In the genomic region with DNA sequence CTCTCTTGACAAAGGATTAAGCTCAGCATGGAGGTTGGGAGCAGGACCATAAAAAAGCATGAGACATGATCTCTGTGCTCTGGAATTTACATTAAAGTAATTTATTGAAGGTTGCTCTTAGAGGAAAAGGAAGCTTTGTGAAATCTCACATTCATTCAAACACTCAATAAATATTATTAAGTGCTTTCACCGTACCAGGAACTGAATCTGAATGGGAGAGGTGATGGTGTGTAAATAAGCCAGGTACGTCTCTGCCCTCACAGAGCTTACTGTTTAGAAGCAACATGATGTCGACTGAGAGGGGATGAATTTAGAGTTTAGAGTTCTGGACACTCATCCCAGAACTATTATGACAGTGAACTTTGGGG, we compare ENCODE assay signal across 10 cellular contexts.
DNase-seq lines count a peak whose midpoint lies in the region; ATAC-seq, FAIRE-seq and TF ChIP-seq lines count a peak whose summit lies in the region.
"Had no signal": no experiment of that assay in that cellular context is flagged by ENCODE, and none has a peak within 500 bp of the region (broad histone marks: within the 10 kb centered on the region; RNA-seq: fewer than 3 reads in every experiment).

No MANE protein-coding gene starts in this region.

- H3K9me3 ChIP-seq in GM23248 (ENCODE audit: low read depth) (no peaks in the 10 kb centered on the region), astrocyte (ENCODE audit: insufficient read depth, low read depth, low read length) (no peaks in the 10 kb centered on the region), mesenchymal stem cell (ENCODE audit: control insufficient read depth, low read length) (no peaks in the 10 kb centered on the region)
- H3K9me3 ChIP-seq: HAP-1 had no signal

- no peak overlapping the region for H4K91ac ChIP-seq in mesenchymal stem cell (ENCODE audit: low read length)

- peak; percentile 41 for FAIRE-seq in astrocyte (lab: Jason Lieb, UNC)

- H3K4me1 ChIP-seq in GM23248 (ENCODE audit: insufficient read depth) (peaks cover 44% of the 10 kb centered on the region), astrocyte (ENCODE audit: insufficient read depth, low read length) (peaks cover 31% of the 10 kb centered on the region), mesenchymal stem cell (ENCODE audit: control insufficient read depth, insufficient read depth, low read depth, low read length) (peaks cover 10% of the 10 kb centered on the region)
- H3K4me1 ChIP-seq: HAP-1 had no signal

- H3K27me3 ChIP-seq in GM23248 (replicated peaks; ENCODE audit: insufficient read depth) (no peaks in the 10 kb centered on the region), astrocyte (ENCODE audit: insufficient read depth, low read length) (no peaks in the 10 kb centered on the region), mesenchymal stem cell (ENCODE audit: control insufficient read depth in 1 of 2, insufficient read depth in 1 of 2, low read length in 2 of 2) (no peaks in the 10 kb centered on the region)

- H3K23ac ChIP-seq in mesenchymal stem cell (ENCODE audit: low read length in 2 of 2): no peak overlapping the region

- H3K4ac ChIP-seq in mesenchymal stem cell (ENCODE audit: low read depth in 1 of 2, low read length in 2 of 2): peak overlapping the region in 1 of 2 experiments; percentile 1

- peak overlapping the region; percentile 2 for H2BK5ac ChIP-seq in mesenchymal stem cell (ENCODE audit: low read depth, low read length, poor library complexity, severe bottlenecking)

- H3K27me3 Mint-ChIP-seq in astrocyte (ENCODE audit: low read depth, unreplicated experiment) (no peaks in the 10 kb centered on the region), type B pancreatic cell (peaks cover 8% of the 10 kb centered on the region)

- no peak overlapping the region for H2BK12ac ChIP-seq in mesenchymal stem cell (ENCODE audit: low read length in 2 of 2)

- no peak overlapping the region for H3K18ac ChIP-seq in mesenchymal stem cell (ENCODE audit: low read depth in 1 of 2, low read length in 2 of 2)

- peaks cover 1% of the 10 kb centered on the region for H3K79me1 ChIP-seq in mesenchymal stem cell (replicated peaks; ENCODE audit: low read length, poor library complexity, severe bottlenecking)

- H3K9me3 Mint-ChIP-seq in astrocyte (ENCODE audit: unreplicated experiment): peaks cover 2% of the 10 kb centered on the region
- peaks cover 9% of the 10 kb centered on the region for H3K9me3 Mint-ChIP-seq in type B pancreatic cell

- WGBS in GM23248 (ENCODE audit: low coverage in 1 of 2, low lambda C conversion rate in 2 of 2, missing lambda C conversion rate in 2 of 2), 2 experiments: 54 to 57% methylated on average over 3 of the region's 3 CpGs
- WGBS in mesenchymal stem cell: 39% methylated on average over 3 of the region's 3 CpGs

- DNase-seq in GM23248 (peak; percentile 24), astrocyte (ENCODE audit: low read depth) (no peak), mesenchymal stem cell (peak; percentile 52), type B pancreatic cell (ENCODE audit: extremely low spot score, unreplicated experiment) (no peak), posterior vena cava (ENCODE audit: low spot score) (no peak)
- DNase-seq: NCI-H1436 treated with DMSO at 0.1 percent for 48 hours had no signal

- H3F3A ChIP-seq in GM23248 (ENCODE audit: insufficient read depth): peaks cover 31% of the 10 kb centered on the region

- intact Hi-C loops in posterior vena cava (cut with DNase I): loop anchor here (10.0 kb wide), 4 partner anchors 203 to 523 kb away; a partner anchor contains a TSS

- H3K4me1 Mint-ChIP-seq in astrocyte (ENCODE audit: low read depth, unreplicated experiment) (peaks cover 48% of the 10 kb centered on the region), type B pancreatic cell (ENCODE audit: unreplicated experiment) (peaks cover 23% of the 10 kb centered on the region)

- no peaks in the 10 kb centered on the region for H3K9me2 ChIP-seq in GM23248 (ENCODE audit: insufficient read depth)

- in situ Hi-C loops in GM23248 (cut with MboI): loop anchor here (10.0 kb wide), 3 partner anchors 223 to 513 kb away; no protein-coding TSS in a partner anchor

- H2AK5ac ChIP-seq in mesenchymal stem cell (ENCODE audit: low read length, severe bottlenecking): peak overlapping the region; percentile 34

- H3K27ac ChIP-seq in GM23248: no peak overlapping the region
- no peak overlapping the region for H3K27ac ChIP-seq in astrocyte (ENCODE audit: low read depth, low read length)
- peak overlapping the region; percentile 82 for H3K27ac ChIP-seq in mesenchymal stem cell (ENCODE audit: low read length, poor library complexity, severe bottlenecking)

- ATAC-seq in HG03378 (IDR thresholded peaks at IDR 0.05; ENCODE audit: unreplicated experiment) (no peak), HG02970 (IDR thresholded peaks at IDR 0.05; ENCODE audit: low FRiP score, unreplicated experiment) (no peak)

- H3K4me3 ChIP-seq in GM23248 (no peak overlapping the region), astrocyte (ENCODE audit: insufficient read depth, low read depth, low read length) (no peak overlapping the region), mesenchymal stem cell (ENCODE audit: insufficient read depth in 1 of 2, low read depth in 1 of 2, low read length in 2 of 2) (no peak overlapping the region)
- H3K4me3 ChIP-seq: HAP-1, K562 had no signal

- no peak overlapping the region for H3K4me2 ChIP-seq in GM23248 (ENCODE audit: unreplicated experiment)
- peak overlapping the region; percentile 26 for H3K4me2 ChIP-seq in astrocyte (ENCODE audit: low read length)
- H3K4me2 ChIP-seq in mesenchymal stem cell (ENCODE audit: low read length, poor library complexity, severe bottlenecking): no peak overlapping the region

- H4K20me1 ChIP-seq in GM23248 (ENCODE audit: insufficient read depth) (no peaks in the 10 kb centered on the region), astrocyte (ENCODE audit: insufficient read depth, low read length) (no peaks in the 10 kb centered on the region)

- H3K9ac ChIP-seq in GM23248 (no peak overlapping the region), astrocyte (ENCODE audit: low read length) (peak overlapping the region; percentile 12), mesenchymal stem cell (ENCODE audit: low read length) (peak overlapping the region; percentile 13)

- no peaks in the 10 kb centered on the region for H3K79me2 ChIP-seq in GM23248 (ENCODE audit: insufficient read depth)
- H3K79me2 ChIP-seq in astrocyte (ENCODE audit: insufficient read depth, low read length): no peaks in the 10 kb centered on the region

- H2AFZ ChIP-seq in GM23248 (no peak overlapping the region), astrocyte (ENCODE audit: low read depth, low read length) (no peak overlapping the region), mesenchymal stem cell (ENCODE audit: low read depth, low read length) (no peak overlapping the region)

- no peak overlapping the region for H4K8ac ChIP-seq in mesenchymal stem cell (ENCODE audit: low read length)

- TF ChIP-seq CTCF in astrocyte (IDR thresholded peaks at IDR 0.05; ENCODE audit: insufficient read depth, low read depth, low read length) (no peak), type B pancreatic cell (conservative IDR thresholded peaks at IDR 0.05) (no peak)

- H3K36me3 ChIP-seq in GM23248 (ENCODE audit: low read depth) (no peaks in the 10 kb centered on the region), astrocyte (ENCODE audit: insufficient read depth, low read length) (peaks cover 4% of the 10 kb centered on the region), mesenchymal stem cell (ENCODE audit: control insufficient read depth in 1 of 2, insufficient read depth in 2 of 2, low read depth in 1 of 2, low read length in 2 of 2) (peaks cover 8 to 30% of the 10 kb centered on the region in 2 experiments)
- H3K36me3 ChIP-seq: HAP-1 had no signal

- no peak overlapping the region for H3K14ac ChIP-seq in mesenchymal stem cell (ENCODE audit: low read length in 2 of 2)

- no peak overlapping the region for H2BK15ac ChIP-seq in mesenchymal stem cell (ENCODE audit: low read depth, poor library complexity, severe bottlenecking)

- H3K36me3 Mint-ChIP-seq in astrocyte (ENCODE audit: low read depth, unreplicated experiment) (peaks cover 19% of the 10 kb centered on the region), type B pancreatic cell (peaks cover 30% of the 10 kb centered on the region)

- H3K4me3 Mint-ChIP-seq in astrocyte (ENCODE audit: unreplicated experiment): no peak overlapping the region
- no peak overlapping the region for H3K4me3 Mint-ChIP-seq in type B pancreatic cell

- peak overlapping the region; percentile 51 for H3K27ac Mint-ChIP-seq in astrocyte (ENCODE audit: unreplicated experiment)
- H3K27ac Mint-ChIP-seq in type B pancreatic cell: peak overlapping the region; percentile 29

- no peak overlapping the region for H2BK120ac ChIP-seq in mesenchymal stem cell (ENCODE audit: low read depth, low read length)

Comparison
In these comparisons a context has a peak if more than half of its experiments do, and no peak if none do; other contexts are left out.
1. DNase-seq: peak in GM23248 (single experiment) and mesenchymal stem cell (single experiment); none in astrocyte (single experiment), type B pancreatic cell (single experiment) and posterior vena cava (single experiment).